10 cellular contexts compared by ENCODE assay signal in genomic region chr1:226945106-226945857, GRCh38. TPM values are rescaled to one million over a fixed set of nuclear protein-coding genes. Genes with fewer than 3 reads are reported as not detected.
DNase-seq lines count a peak whose midpoint lies in the region; ATAC-seq and TF ChIP-seq lines count a peak whose summit lies in the region.
"Had no signal": no experiment of that assay in that cellular context is flagged by ENCODE, and none has a peak within 500 bp of the region (broad histone marks: within the 10 kb centered on the region; RNA-seq: fewer than 3 reads in every experiment).

No MANE protein-coding gene starts in this region.

- no peaks in the 10 kb centered on the region for H3K27me3 Mint-ChIP-seq in CD4-positive, alpha-beta T cell
- H3K27me3 Mint-ChIP-seq: CD8-positive, alpha-beta memory T cell had no signal

- no peak overlapping the region for H3K27ac ChIP-seq in CD4-positive, alpha-beta T cell (ENCODE audit: low read depth, low read length)
- H3K27ac ChIP-seq in mammary epithelial cell (ENCODE audit: insufficient read depth, low read depth, low read length), result no peak overlapping the region

- H3K9ac ChIP-seq in mucosa of stomach (ENCODE audit: low read length) (peak overlapping the region; percentile 41), mammary epithelial cell (ENCODE audit: insufficient read depth, low read length) (no peak overlapping the region)

- peak overlapping the region; percentile 7 for H3K4me3 Mint-ChIP-seq in CD4-positive, alpha-beta T cell

- BruUV-seq in mammary epithelial cell (replicated peaks; lab: Mats Ljungman, UMichigan), result no TSS peak

- no peaks in the 10 kb centered on the region for H3K27me3 ChIP-seq in CD4-positive, alpha-beta T cell (ENCODE audit: control insufficient read depth, insufficient read depth, low read length)
- H3K27me3 ChIP-seq in mucosa of stomach (ENCODE audit: control insufficient read depth, insufficient read depth, low read length) (no peaks in the 10 kb centered on the region), mammary epithelial cell (ENCODE audit: insufficient read depth, low read length) (no peaks in the 10 kb centered on the region)

- no peak overlapping the region for H3K27ac Mint-ChIP-seq in CD4-positive, alpha-beta T cell

- H3K36me3 ChIP-seq in mucosa of stomach (ENCODE audit: control insufficient read depth, insufficient read depth, low read length) (no peaks in the 10 kb centered on the region), mammary epithelial cell (ENCODE audit: insufficient read depth, low read length) (no peaks in the 10 kb centered on the region)

- no peak overlapping the region for H2AFZ ChIP-seq in mammary epithelial cell (ENCODE audit: low read depth, low read length)

- peak overlapping the region; percentile 18 for H3K4me3 ChIP-seq in mucosa of stomach (ENCODE audit: low read length)
- no peak overlapping the region for H3K4me3 ChIP-seq in mammary epithelial cell (replicated peaks in 1 of 3; ENCODE audit: insufficient read depth in 1 of 3, low read depth in 2 of 3, low read length in 3 of 3)

- CTCF ChIA-PET in CD4-positive, alpha-beta T cell (lab: Charles Lee), result no interaction called here
- CTCF ChIA-PET in HEK293T (lab: Yijun Ruan, JAX) (interaction anchor here (0.7 kb wide), 1 partner anchor 29 kb away, joined by 4 read pairs; no protein-coding TSS in a partner anchor), mammary epithelial cell (lab: Charles Lee; ENCODE audit: low non-redundant PET) (no interaction called here)

- intact Hi-C loops in CD4-positive, alpha-beta T cell (cut with DNase I, micrococcal nuclease), result loop anchor here in 1 of 2 experiments (10.0 kb wide), 1 partner anchor 1140 kb away; the partner anchor contains the start of gene ARF1
- intact Hi-C loops in mammary epithelial cell (cut with micrococcal nuclease), result no loop called here

- peaks cover 24% of the 10 kb centered on the region for H3K36me3 Mint-ChIP-seq in CD4-positive, alpha-beta T cell (ENCODE audit: low read depth)

- POLR2A ChIA-PET in CD4-positive, alpha-beta T cell (lab: Charles Lee), result no interaction called here
- POLR2A ChIA-PET in HEK293T (lab: Yijun Ruan, JAX), result no interaction called here

- TF ChIP-seq CTCF in CD4-positive, alpha-beta T cell (IDR thresholded peaks at IDR 0.05), result no peak
- TF ChIP-seq CTCF in mammary epithelial cell (conservative IDR thresholded peaks at IDR 0.05 in 1 of 2, IDR thresholded peaks at IDR 0.05 in 1 of 2; ENCODE audit: extremely low read depth in 1 of 2, insufficient read depth in 1 of 2, low read depth in 1 of 2, low read length in 2 of 2), result no peak

- no peaks in the 10 kb centered on the region for H3K9me3 ChIP-seq in CD4-positive, alpha-beta T cell (ENCODE audit: control insufficient read depth, low read length)
- no peaks in the 10 kb centered on the region for H3K9me3 ChIP-seq in mucosa of stomach (ENCODE audit: control insufficient read depth, low read length)
- H3K9me3 ChIP-seq in mammary epithelial cell (replicated peaks; ENCODE audit: insufficient read depth, low read length), result no peaks in the 10 kb centered on the region

- H4K20me1 ChIP-seq in mammary epithelial cell (ENCODE audit: insufficient read depth, low read length), result no peaks in the 10 kb centered on the region

- peaks cover 7% of the 10 kb centered on the region for H3K79me2 ChIP-seq in mammary epithelial cell (ENCODE audit: insufficient read depth, low read length)

- no peak overlapping the region for H3K4me2 ChIP-seq in mammary epithelial cell (ENCODE audit: insufficient read depth, low read depth, low read length)

- no peaks in the 10 kb centered on the region for H3K9me3 Mint-ChIP-seq in CD4-positive, alpha-beta T cell

- no peak for DNase-seq in CD4-positive, alpha-beta T cell
- peak; percentile 59 for DNase-seq in NCI-H1417 treated with DMSO at 0.1 percent for 48 hours (lab: John Stamatoyannopoulos, UW)
- DNase-seq in dermis blood vessel endothelial cell, result peak; percentile 52
- DNase-seq in HEK293T (ENCODE audit: extremely low spot score), result no peak
- no peak for DNase-seq in mammary epithelial cell
- DNase-seq: CD8-positive, alpha-beta memory T cell; NCI-H1048 had no signal

- no peak for ATAC-seq in CD4-positive, alpha-beta T cell (ENCODE audit: poor library complexity)
- ATAC-seq in HG02981 (IDR thresholded peaks at IDR 0.05; ENCODE audit: unreplicated experiment) (no peak), GM18870 (IDR thresholded peaks at IDR 0.05; ENCODE audit: unreplicated experiment) (no peak)

- peaks cover 81% of the 10 kb centered on the region for H3K4me1 Mint-ChIP-seq in CD4-positive, alpha-beta T cell (ENCODE audit: low read depth)

- peaks cover 63% of the 10 kb centered on the region for H3K4me1 ChIP-seq in mucosa of stomach (ENCODE audit: control insufficient read depth, insufficient read depth, low read length)
- H3K4me1 ChIP-seq in mammary epithelial cell (ENCODE audit: insufficient read depth, low read length), result peaks cover 9% of the 10 kb centered on the region

- 79% methylated on average over 19 of the region's 19 CpGs for WGBS in mammary epithelial cell (ENCODE audit: low coverage, missing lambda C conversion rate)

- in situ Hi-C loops in mammary epithelial cell (cut with MboI; ENCODE audit: low sequenced_read_pairs in 2 of 2), result no loop called here

- dilution Hi-C loops in mammary epithelial cell (cut with HindIII; ENCODE audit: low sequenced_read_pairs), result no loop called here

TF ChIP-seq in HEK293T, 16 proteins besides CTCF, POLR2A, EP300 and RAD21:
- no peak for TF ChIP-seq CTBP1 (IDR thresholded peaks at IDR 0.05; ENCODE audit: borderline replicate concordance)
- no peak for TF ChIP-seq L3MBTL2 (conservative IDR thresholded peaks at IDR 0.05)
- no peak for TF ChIP-seq TARDBP (IDR thresholded peaks at IDR 0.05)
- no peak for TF ChIP-seq BHLHE40 (IDR thresholded peaks at IDR 0.05; ENCODE audit: borderline replicate concordance)
- no peak for TF ChIP-seq PKNOX1 (IDR thresholded peaks at IDR 0.05)
- TF ChIP-seq SUZ12 (IDR thresholded peaks at IDR 0.05), result no peak
- no peak for TF ChIP-seq LEF1 (IDR thresholded peaks at IDR 0.05; ENCODE audit: borderline replicate concordance)
- no peak for TF ChIP-seq NFRKB (IDR thresholded peaks at IDR 0.05)
- no peak for TF ChIP-seq ELF4 (IDR thresholded peaks at IDR 0.05)
- TF ChIP-seq ARNT (IDR thresholded peaks at IDR 0.05), result no peak

RNA-seq across cellular contexts. Expression of gene COQ8A, which starts 5.2 kb away (rescaled TPM):
- total RNA-seq in CD4-positive, alpha-beta T cell, result 10 to 100 TPM; 55.0 to 56.0 TPM
- 25.7 and 37.4 TPM in 2 replicates for total RNA-seq in dermis blood vessel endothelial cell
- 1 to 10 TPM; 5.5 to 7.1 TPM for total RNA-seq in mammary epithelial cell
- 8.7 TPM for polyA plus RNA-seq in mammary epithelial cell
- 11.7 TPM for polyA minus RNA-seq in mammary epithelial cell

Comparison
In these comparisons a context has a peak if more than half of its experiments do, and no peak if none do; other contexts are left out.
1. DNase-seq: peak in NCI-H1417 treated with DMSO at 0.1 percent for 48 hours (single experiment) and dermis blood vessel endothelial cell (single experiment); none in CD4-positive, alpha-beta T cell (0 of 10), HEK293T (single experiment) and mammary epithelial cell (single experiment).